ENCODE assay signal across 9 cellular contexts in genomic region chr20:4811661-4812181, GRCh38. TPM values are rescaled to one million over a fixed set of nuclear protein-coding genes. Genes with fewer than 3 reads are reported as not detected.
DNase-seq lines count a peak whose midpoint lies in the region; ATAC-seq, FAIRE-seq and TF ChIP-seq lines count a peak whose summit lies in the region.
"Had no signal": no experiment of that assay in that cellular context is flagged by ENCODE, and none has a peak within 500 bp of the region (broad histone marks: within the 10 kb centered on the region; RNA-seq: fewer than 3 reads in every experiment).

No MANE protein-coding gene starts in this region.

- peak; percentile 33 to 87 (median 69) for DNase-seq in CD8-positive, alpha-beta T cell
- DNase-seq in adrenal gland (peak; percentile 47 to 78 (median 66)), foreskin keratinocyte (no peak), NCI-H1436 treated with DMSO at 0.1 percent for 48 hours (lab: John Stamatoyannopoulos, UW) (no peak), kidney glomerular epithelial cell (lab: John Stamatoyannopoulos, UW) (no peak), frontal cortex (ENCODE audit: low spot score in 2 of 2) (no peak)
- peak; percentile 40 to 87 (median 81) for DNase-seq in naive thymus-derived CD4-positive, alpha-beta T cell
- DNase-seq: DMS53 had no signal

- H3K27me3 Mint-ChIP-seq in CD8-positive, alpha-beta T cell (ENCODE audit: low read depth), result no peaks in the 10 kb centered on the region
- no peaks in the 10 kb centered on the region for H3K27me3 Mint-ChIP-seq in naive thymus-derived CD4-positive, alpha-beta T cell

- H3K9me3 Mint-ChIP-seq in CD8-positive, alpha-beta T cell, result no peaks in the 10 kb centered on the region
- H3K9me3 Mint-ChIP-seq in naive thymus-derived CD4-positive, alpha-beta T cell, result peaks cover 0 to 2% (median 0%) of the 10 kb centered on the region in 11 donors

- POLR2A ChIA-PET in CD8-positive, alpha-beta T cell (lab: Charles Lee), result interaction anchor here (0.6 to 1.4 kb wide), 9 partner anchors 15 to 268 kb away, joined by 3 to 6 read pairs (median 3); no protein-coding TSS in a partner anchor
- POLR2A ChIA-PET in naive thymus-derived CD4-positive, alpha-beta T cell (lab: Charles Lee), result interaction anchor here (0.5 to 3.3 kb wide), 12 partner anchors 8 to 315 kb away, joined by 3 to 20 read pairs (median 4); partner anchors contain the start of genes CDS2 and PCNA

- CTCF ChIA-PET in CD8-positive, alpha-beta T cell (lab: Charles Lee), result interaction anchor here (0.6 to 1.4 kb wide), 3 partner anchors 29 to 724 kb away, joined by 3 to 6 read pairs (median 4); no protein-coding TSS in a partner anchor
- CTCF ChIA-PET in naive thymus-derived CD4-positive, alpha-beta T cell (lab: Charles Lee), result interaction anchor here (0.7 to 2.4 kb wide), 5 partner anchors 24 to 79 kb away, joined by 3 to 6 read pairs (median 4); no protein-coding TSS in a partner anchor

- no peaks in the 10 kb centered on the region for H3K9me2 ChIP-seq in SU-DHL-6 (replicated peaks; ENCODE audit: insufficient read depth, low read length)

- no peak overlapping the region for H2AFZ ChIP-seq in SU-DHL-6 (ENCODE audit: low read depth, low read length, severe bottlenecking)

- peak overlapping the region; percentile 76 for H3K4me2 ChIP-seq in SU-DHL-6 (ENCODE audit: low read depth, low read length, poor library complexity, severe bottlenecking)

- H4K20me1 ChIP-seq in SU-DHL-6 (ENCODE audit: low read depth, low read length), result no peaks in the 10 kb centered on the region

- H3K27me3 ChIP-seq in CD8-positive, alpha-beta T cell (ENCODE audit: insufficient read depth, low read length), result no peaks in the 10 kb centered on the region
- H3K27me3 ChIP-seq in SU-DHL-6 (ENCODE audit: low read length) (no peaks in the 10 kb centered on the region), adrenal gland (no peaks in the 10 kb centered on the region), foreskin keratinocyte (peaks cover 53% of the 10 kb centered on the region)
- no peaks in the 10 kb centered on the region for H3K27me3 ChIP-seq in naive thymus-derived CD4-positive, alpha-beta T cell (ENCODE audit: control insufficient read depth in 2 of 2, insufficient read depth in 2 of 2, low read length in 2 of 2)

- peak; percentile 35 for ATAC-seq in CD8-positive, alpha-beta T cell
- peak; percentile 39 for ATAC-seq in naive thymus-derived CD4-positive, alpha-beta T cell
- ATAC-seq in foreskin keratinocyte, result no peak

- no peak for FAIRE-seq in frontal cortex (lab: Jason Lieb, UNC)

- TF ChIP-seq CTCF in CD8-positive, alpha-beta T cell (IDR thresholded peaks at IDR 0.05), result no peak
- TF ChIP-seq CTCF in SU-DHL-6 (IDR thresholded peaks at IDR 0.05; ENCODE audit: insufficient read depth, low read length, poor library complexity, severe bottlenecking), result no peak
- TF ChIP-seq CTCF in adrenal gland (IDR thresholded peaks at IDR 0.05), result no peak
- TF ChIP-seq CTCF in foreskin keratinocyte (conservative IDR thresholded peaks at IDR 0.05), result no peak

- H3K4me3 Mint-ChIP-seq in CD8-positive, alpha-beta T cell, result peak overlapping the region; percentile 75
- peak overlapping the region; percentile 45 to 99 (median 90) for H3K4me3 Mint-ChIP-seq in naive thymus-derived CD4-positive, alpha-beta T cell

- H3K9ac ChIP-seq in SU-DHL-6 (ENCODE audit: low read length), result peak overlapping the region; percentile 73

- peak overlapping the region; percentile 100 for H3K27ac Mint-ChIP-seq in CD8-positive, alpha-beta T cell
- peak overlapping the region; percentile 97 to 100 (median 99) for H3K27ac Mint-ChIP-seq in naive thymus-derived CD4-positive, alpha-beta T cell

- peak overlapping the region; percentile 16 for H3K4me3 ChIP-seq in CD8-positive, alpha-beta T cell (ENCODE audit: low read depth, low read length)
- H3K4me3 ChIP-seq in SU-DHL-6 (ENCODE audit: insufficient read depth, low read length, poor library complexity, severe bottlenecking) (peak overlapping the region; percentile 23), adrenal gland (no peak overlapping the region)
- peak overlapping the region; percentile 24 for H3K4me3 ChIP-seq in naive thymus-derived CD4-positive, alpha-beta T cell (ENCODE audit: low read length)

- H3K4me1 Mint-ChIP-seq in CD8-positive, alpha-beta T cell (ENCODE audit: low read depth), result peaks cover 88% of the 10 kb centered on the region
- H3K4me1 Mint-ChIP-seq in naive thymus-derived CD4-positive, alpha-beta T cell, result peaks cover 67 to 98% (median 92%) of the 10 kb centered on the region in 7 donors

- intact Hi-C loops in CD8-positive, alpha-beta T cell (cut with DNase I, micrococcal nuclease), result loop anchor here (5.0 kb wide), 2 partner anchors 316 to 1014 kb away; partner anchors contain the start of genes CDS2 (in 2 of the 2) and CDC25B (in 1 of the 2)
- intact Hi-C loops in adrenal gland (cut with DNase I), result no loop called here
- intact Hi-C loops in naive thymus-derived CD4-positive, alpha-beta T cell (cut with micrococcal nuclease), result loop anchor here (1.0 to 10.0 kb wide), 8 partner anchors 56 to 1719 kb away; partner anchors contain the start of gene SLC23A2 (in 1 of the 2)

- H3K79me2 ChIP-seq in SU-DHL-6 (ENCODE audit: insufficient read depth, low read length), result peaks cover 40% of the 10 kb centered on the region

- no peaks in the 10 kb centered on the region for H3K36me3 ChIP-seq in CD8-positive, alpha-beta T cell (ENCODE audit: insufficient read depth, low read length)
- H3K36me3 ChIP-seq in SU-DHL-6 (ENCODE audit: low read length) (peaks cover 2% of the 10 kb centered on the region; the same call in 1 of the 2 replicates), adrenal gland (replicated peaks in 1 of 2) (no peaks in the 10 kb centered on the region)
- no peaks in the 10 kb centered on the region for H3K36me3 ChIP-seq in naive thymus-derived CD4-positive, alpha-beta T cell (ENCODE audit: control insufficient read depth in 2 of 3, insufficient read depth in 3 of 3, low read length in 3 of 3)

- WGBS in adrenal gland, 4 donors, result 56 to 76% (median 69%) methylated on average over 8 of the region's 8 CpGs

- peaks cover 71% of the 10 kb centered on the region for H3K4me1 ChIP-seq in CD8-positive, alpha-beta T cell (ENCODE audit: insufficient read depth, low read length)
- H3K4me1 ChIP-seq in adrenal gland (replicated peaks in 1 of 2) (peaks cover 0 to 5% of the 10 kb centered on the region in 2 donors), foreskin keratinocyte (no peaks in the 10 kb centered on the region)
- peaks cover 76 to 84% of the 10 kb centered on the region in 2 donors for H3K4me1 ChIP-seq in naive thymus-derived CD4-positive, alpha-beta T cell (ENCODE audit: control insufficient read depth in 2 of 2, insufficient read depth in 2 of 2, low read length in 2 of 2)

- H3K36me3 Mint-ChIP-seq in CD8-positive, alpha-beta T cell, result peaks cover 13% of the 10 kb centered on the region
- peaks cover 0 to 38% (median 13%) of the 10 kb centered on the region in 5 donors for H3K36me3 Mint-ChIP-seq in naive thymus-derived CD4-positive, alpha-beta T cell

- no peaks in the 10 kb centered on the region for H3K9me3 ChIP-seq in CD8-positive, alpha-beta T cell (ENCODE audit: low read length)
- H3K9me3 ChIP-seq in SU-DHL-6 (ENCODE audit: insufficient read depth, low read length) (no peaks in the 10 kb centered on the region), adrenal gland (replicated peaks in 1 of 3) (no peaks in the 10 kb centered on the region)
- no peaks in the 10 kb centered on the region for H3K9me3 ChIP-seq in naive thymus-derived CD4-positive, alpha-beta T cell (ENCODE audit: control insufficient read depth in 2 of 3, low read length in 3 of 3)

- H3K27ac ChIP-seq in CD8-positive, alpha-beta T cell (ENCODE audit: low read depth, low read length), result peak overlapping the region; percentile 92
- H3K27ac ChIP-seq in SU-DHL-6 (ENCODE audit: low read depth, low read length), result peak overlapping the region; percentile 98
- peak overlapping the region in 3 of 5 donors; percentile 21 to 92 (median 81) for H3K27ac ChIP-seq in adrenal gland
- peak overlapping the region; percentile 98 for H3K27ac ChIP-seq in naive thymus-derived CD4-positive, alpha-beta T cell (ENCODE audit: low read depth, low read length)
- no peak overlapping the region for H3K27ac ChIP-seq in foreskin keratinocyte

- TF ChIP-seq POLR2A in adrenal gland (IDR thresholded peaks at IDR 0.05), result no peak

- peaks cover 55% of the 10 kb centered on the region for H3F3A ChIP-seq in SU-DHL-6 (ENCODE audit: insufficient read depth)

RNA-seq across cellular contexts. Expression of gene RASSF2, which starts 11.7 kb away (rescaled TPM):
- total RNA-seq in CD8-positive, alpha-beta T cell, result 10 to 100 TPM; 21.0 to 21.5 TPM
- total RNA-seq in adrenal gland, result 10 to 100 TPM; 11.7 to 40.2 (median 23.4) TPM
- 10 to 100 TPM in 1 of 3 donors, 1 to 10 TPM in 2; 7.1 to 15.3 (median 8.8) TPM for polyA plus RNA-seq in adrenal gland
- total RNA-seq in naive thymus-derived CD4-positive, alpha-beta T cell, result 10 to 100 TPM; 24.7 to 67.4 (median 27.0) TPM
- 10 to 100 TPM; 23.0 to 44.6 TPM for polyA plus RNA-seq in naive thymus-derived CD4-positive, alpha-beta T cell
- total RNA-seq in foreskin keratinocyte, result not detected in 2 replicates
- polyA plus RNA-seq in foreskin keratinocyte, result not detected in 2 replicates
- total RNA-seq in frontal cortex, result 274 TPM

Comparison
In these comparisons a context has a peak if more than half of its experiments do, and no peak if none do; other contexts are left out.
1. DNase-seq: peak in CD8-positive, alpha-beta T cell (7 of 7), adrenal gland (7 of 7) and naive thymus-derived CD4-positive, alpha-beta T cell (9 of 9); none in foreskin keratinocyte (0 of 2), NCI-H1436 treated with DMSO at 0.1 percent for 48 hours (single experiment), kidney glomerular epithelial cell (single experiment) and frontal cortex (0 of 2).
2. H3K4me3 ChIP-seq: peak in CD8-positive, alpha-beta T cell (single experiment), SU-DHL-6 (single experiment) and naive thymus-derived CD4-positive, alpha-beta T cell (single experiment); none in adrenal gland (0 of 4).
3. RNA of gene RASSF2, which starts 11.7 kb away (total RNA-seq): 274 TPM in frontal cortex (single experiment), 24.7 to 67.4 TPM in naive thymus-derived CD4-positive, alpha-beta T cell, 11.7 to 40.2 TPM in adrenal gland and 21.0 to 21.5 TPM in CD8-positive, alpha-beta T cell; not detected in foreskin keratinocyte; every median in the first group is over 10 times any median in the second.
4. intact Hi-C loops: an anchor here in CD8-positive, alpha-beta T cell (5.0 kb wide) and naive thymus-derived CD4-positive, alpha-beta T cell (1.0 to 10.0 kb wide); none called in adrenal gland.